In the genomic region with DNA sequence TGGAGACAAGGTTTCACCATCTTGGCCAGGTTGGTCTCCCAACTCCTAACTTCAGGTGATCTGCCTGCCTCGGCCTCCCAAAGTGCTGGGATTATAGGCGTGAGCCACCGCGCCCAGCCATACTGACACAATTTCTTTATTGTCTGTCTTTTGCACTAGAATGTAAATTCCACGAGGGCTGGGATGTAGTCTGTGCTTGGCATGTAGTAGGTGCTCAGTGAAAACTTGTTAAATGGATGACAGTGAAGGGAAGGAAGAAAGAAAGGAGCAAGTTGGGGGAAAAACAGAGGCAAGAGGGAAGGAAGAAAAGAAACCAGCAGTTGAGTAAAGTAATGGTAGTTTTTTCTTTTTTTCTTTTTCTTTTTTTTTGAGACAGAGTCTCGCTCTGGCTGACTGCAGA, we compare ENCODE assay signal across 28 cellular contexts.
"Had no signal": no experiment of that assay in that cellular context is flagged by ENCODE, and none has a peak within 500 bp of the region (broad histone marks: within the 10 kb centered on the region; RNA-seq: fewer than 3 reads in every experiment).

No MANE protein-coding gene starts in this region.

- DNase-seq: colonic mucosa; cortex of kidney; dermis blood vessel endothelial cell; dorsolateral prefrontal cortex; effector CD4-positive, alpha-beta T cell; effector CD8-positive, alpha-beta T cell; effector memory CD4-positive, alpha-beta T cell; effector memory CD8-positive, alpha-beta T cell; endodermal cell; erythroblast; esophagus squamous epithelium; foreskin fibroblast; foreskin keratinocyte; foreskin melanocyte; gastrocnemius medialis; glutamatergic neuron; head of caudate nucleus; heart left ventricle; heart right ventricle had no signal

- H3K4me3 Mint-ChIP-seq: dendritic cell treated with granulocyte-macrophage colony-stimulating factor and Interleukin-4, amounts not matched to agents 40 ng/mL and 50 ng/mL, for 4 days; effector memory CD8-positive, alpha-beta T cell; endodermal cell had no signal

- H3K27ac ChIP-seq: colonic mucosa, coronary artery, dorsolateral prefrontal cortex, epithelial cell of prostate, esophagus muscularis mucosa, esophagus squamous epithelium, foreskin keratinocyte, gastrocnemius medialis, gastroesophageal sphincter, heart left ventricle, heart right ventricle had no signal

- H3K27ac Mint-ChIP-seq: dendritic cell treated with granulocyte-macrophage colony-stimulating factor and Interleukin-4, amounts not matched to agents 40 ng/mL and 50 ng/mL, for 4 days; effector memory CD8-positive, alpha-beta T cell; endodermal cell had no signal

- H3K4me3 ChIP-seq: colonic mucosa, coronary artery, dorsolateral prefrontal cortex, esophagus muscularis mucosa, esophagus squamous epithelium, gastrocnemius medialis, gastroesophageal sphincter, heart left ventricle, heart right ventricle had no signal

- H3K27me3 Mint-ChIP-seq: dendritic cell treated with granulocyte-macrophage colony-stimulating factor and Interleukin-4, amounts not matched to agents 40 ng/mL and 50 ng/mL, for 4 days; effector memory CD8-positive, alpha-beta T cell had no signal

- H3K9me3 Mint-ChIP-seq: dendritic cell treated with granulocyte-macrophage colony-stimulating factor and Interleukin-4, amounts not matched to agents 40 ng/mL and 50 ng/mL, for 4 days; effector memory CD8-positive, alpha-beta T cell; endodermal cell had no signal

- H3K27me3 ChIP-seq: colonic mucosa, dorsolateral prefrontal cortex, esophagus muscularis mucosa, esophagus squamous epithelium, foreskin keratinocyte, gastrocnemius medialis, gastroesophageal sphincter, heart left ventricle, heart right ventricle had no signal

- H3K4me1 ChIP-seq: colonic mucosa, esophagus muscularis mucosa, gastrocnemius medialis, gastroesophageal sphincter, heart left ventricle, heart right ventricle had no signal

- H3K9me3 ChIP-seq: colonic mucosa, esophagus muscularis mucosa, esophagus squamous epithelium, gastrocnemius medialis, gastroesophageal sphincter, heart left ventricle, heart right ventricle had no signal

- H3K36me3 ChIP-seq: colonic mucosa, gastrocnemius medialis had no signal

- FAIRE-seq: colon, endometrium, endothelial cell of umbilical vein, frontal cortex had no signal
